In the genomic region with DNA sequence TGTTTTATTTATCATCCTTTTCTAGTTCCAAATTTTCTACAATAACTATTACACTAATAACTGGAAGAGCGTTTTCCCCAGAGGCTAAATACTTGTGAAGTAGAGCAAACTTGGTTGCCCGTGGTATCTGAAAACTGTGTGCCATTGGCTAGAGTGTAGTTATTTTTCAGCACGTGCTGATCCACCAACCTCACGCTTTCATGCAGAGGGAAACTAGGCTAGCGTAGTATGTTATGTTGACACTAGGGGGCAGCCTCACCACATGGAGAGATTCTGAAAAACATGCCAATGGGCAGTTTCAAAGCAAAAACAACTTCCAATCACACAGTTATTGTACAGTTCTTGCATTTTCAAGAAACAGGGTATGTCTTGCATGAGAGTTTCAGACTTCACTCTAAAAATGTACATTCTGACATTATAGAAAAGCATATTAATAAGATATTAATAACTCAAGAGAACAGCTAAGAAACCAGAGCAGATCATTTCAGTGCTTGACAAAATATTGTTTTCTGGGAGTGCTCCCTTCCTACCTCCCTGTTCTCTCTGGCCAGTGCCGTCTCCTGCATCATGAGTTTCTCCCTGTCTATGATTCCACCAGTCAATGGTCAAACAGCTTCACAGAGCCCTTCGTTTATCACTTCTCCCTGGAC, we compare ENCODE assay signal across 8 cellular contexts. TPM values are rescaled to one million over a fixed set of nuclear protein-coding genes. Genes with fewer than 3 reads are reported as not detected.
DNase-seq lines count a peak whose midpoint lies in the region; ATAC-seq, FAIRE-seq and TF ChIP-seq lines count a peak whose summit lies in the region.

No MANE protein-coding gene starts in this region.

- TF ChIP-seq CTCF in endothelial cell of umbilical vein (IDR thresholded peaks at IDR 0.05; ENCODE audit: extremely low read depth in 1 of 2, insufficient read depth in 1 of 2, low read depth in 1 of 2, low read length in 2 of 2), result peak; percentile 77 to 80

- H3K36me3 ChIP-seq in NT2/D1 (ENCODE audit: insufficient read depth, insufficient read length, low read length) (peaks cover 85% of the 10 kb centered on the region), endothelial cell of umbilical vein (ENCODE audit: control insufficient read depth in 2 of 2, extremely low read depth in 1 of 2, insufficient read depth in 2 of 2, low read length in 2 of 2) (no peaks in the 10 kb centered on the region)

- intact Hi-C loops in endothelial cell of umbilical vein (cut with micrococcal nuclease), result loop anchor here (1.0 to 5.0 kb wide), 7 partner anchors 70 to 753 kb away; a partner anchor contains a TSS

- H3K79me2 ChIP-seq in endothelial cell of umbilical vein (ENCODE audit: control insufficient read depth, insufficient read depth, low read length), result no peaks in the 10 kb centered on the region

- no peaks in the 10 kb centered on the region for H3K9me3 ChIP-seq in NT2/D1 (ENCODE audit: insufficient read depth, low read length)
- no peaks in the 10 kb centered on the region for H3K9me3 ChIP-seq in endothelial cell of umbilical vein (replicated peaks; ENCODE audit: control insufficient read depth, insufficient read depth, low read length)

- H3K4me3 ChIP-seq in NT2/D1 (ENCODE audit: insufficient read length, low read depth) (no peak overlapping the region), endothelial cell of umbilical vein (replicated peaks in 1 of 3; ENCODE audit: insufficient read depth in 1 of 3, low read depth in 1 of 3, low read length in 3 of 3) (no peak overlapping the region)

- CTCF ChIA-PET in endothelial cell of umbilical vein (lab: Charles Lee), result interaction anchor here (0.6 to 3.3 kb wide), 21 partner anchors 9 to 756 kb away, joined by 3 to 20 read pairs (median 5); no protein-coding TSS in a partner anchor

- POLR2A ChIA-PET in endothelial cell of umbilical vein (lab: Charles Lee), result no interaction called here

- H3K4me1 ChIP-seq in NT2/D1 (ENCODE audit: insufficient read depth, insufficient read length) (no peaks in the 10 kb centered on the region), endothelial cell of umbilical vein (ENCODE audit: control insufficient read depth, extremely low read depth, insufficient read depth, low read length) (peaks cover 6% of the 10 kb centered on the region)

- ATAC-seq in HG03378 (IDR thresholded peaks at IDR 0.05; ENCODE audit: unreplicated experiment), result peak; percentile 46
- ATAC-seq in GM18498 (IDR thresholded peaks at IDR 0.05; ENCODE audit: unreplicated experiment), result no peak

- no peaks in the 10 kb centered on the region for H3K27me3 ChIP-seq in NT2/D1 (ENCODE audit: insufficient read depth, insufficient read length)
- H3K27me3 ChIP-seq in endothelial cell of umbilical vein (ENCODE audit: control insufficient read depth in 2 of 2, insufficient read depth in 2 of 2, low read length in 2 of 2), result no peaks in the 10 kb centered on the region

- H4K20me1 ChIP-seq in endothelial cell of umbilical vein (replicated peaks; ENCODE audit: control insufficient read depth, extremely low read depth, insufficient read depth, low read length), result no peaks in the 10 kb centered on the region

- peak; percentile 98 for FAIRE-seq in G401.6 (lab: Jason Lieb, UNC)
- FAIRE-seq in endothelial cell of umbilical vein (lab: Jason Lieb, UNC), result peak; percentile 95

- DNase-seq in NT2/D1 (ENCODE audit: low read depth, low spot score), result peak; percentile 63
- DNase-seq in activated CD8-positive, alpha-beta memory T cell treated with anti-CD3 and anti-CD28 coated beads for 24 hours, result peak; percentile 74
- DNase-seq in endothelial cell of umbilical vein (ENCODE audit: low read depth, low spot score), result peak; percentile 83
- DNase-seq in mucosa of gallbladder (ENCODE audit: low spot score), result peak; percentile 82
- peak; percentile 23 for DNase-seq in stimulated activated naive CD4-positive, alpha-beta T cell treated with Interleukin-2 at 50 U/mL for 16 hours (lab: John Stamatoyannopoulos, UW)

- H3K9me1 ChIP-seq in endothelial cell of umbilical vein (replicated peaks; ENCODE audit: control insufficient read depth, extremely low read depth, insufficient read depth, low read length), result no peaks in the 10 kb centered on the region

- H3K9ac ChIP-seq in NT2/D1 (ENCODE audit: insufficient read length, low read depth), result no peak overlapping the region
- H3K9ac ChIP-seq in endothelial cell of umbilical vein (replicated peaks; ENCODE audit: extremely low read depth, insufficient read depth, low read length), result no peak overlapping the region

- H2AFZ ChIP-seq in endothelial cell of umbilical vein (ENCODE audit: low read depth, low read length), result no peak overlapping the region

- dilution Hi-C loops in endothelial cell of umbilical vein (cut with MboI; ENCODE audit: extremely low pct_ligation_motif_present, low sequenced_read_pairs), result no loop called here

- H3K4me2 ChIP-seq in endothelial cell of umbilical vein (ENCODE audit: insufficient read depth, low read length), result no peak overlapping the region

- no peak for TF ChIP-seq POLR2A in endothelial cell of umbilical vein (IDR thresholded peaks at IDR 0.05; ENCODE audit: low read depth, low read length)

- no TSS peak for BruUV-seq in endothelial cell of umbilical vein (replicated peaks; lab: Mats Ljungman, UMichigan)

- no peak overlapping the region for H3K27ac ChIP-seq in endothelial cell of umbilical vein (ENCODE audit: insufficient read depth, low read depth, low read length)

TF ChIP-seq in endothelial cell of umbilical vein, 7 proteins besides CTCF, POLR2A, EP300 and RAD21:
- TF ChIP-seq FOS (IDR thresholded peaks at IDR 0.05; ENCODE audit: borderline replicate concordance, insufficient read depth, low read length) (no peak), EZH2 (IDR thresholded peaks at IDR 0.05; ENCODE audit: borderline replicate concordance, low read depth, low read length, severe bottlenecking) (no peak), GATA2 (IDR thresholded peaks at IDR 0.05; ENCODE audit: insufficient read depth, insufficient read length, low read depth, low read length) (no peak), JUN (IDR thresholded peaks at IDR 0.05; ENCODE audit: borderline replicate concordance, insufficient read depth, insufficient read length, low read depth) (no peak), MYC (IDR thresholded peaks at IDR 0.05; ENCODE audit: low read depth, low read length) (no peak)
- TF ChIP-seq, protein P1, sequence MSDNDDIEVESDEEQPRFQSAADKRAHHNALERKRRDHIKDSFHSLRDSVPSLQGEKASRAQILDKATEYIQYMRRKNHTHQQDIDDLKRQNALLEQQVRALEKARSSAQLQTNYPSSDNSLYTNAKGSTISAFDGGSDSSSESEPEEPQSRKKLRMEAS (IDR thresholded peaks at IDR 0.05; ENCODE audit: insufficient read depth, insufficient read length), result no peak

RNA-seq across cellular contexts. Expression of a gene that starts 39.7 kb away (rescaled TPM):
- total RNA-seq in endothelial cell of umbilical vein, result 0.14 TPM in 1 of 2 replicates, not detected in the other
- polyA plus RNA-seq in endothelial cell of umbilical vein, result 0.13 and 0.18 TPM in 2 replicates
- 0.13 and 0.14 TPM in 2 replicates for polyA plus RNA-seq in endothelial cell of umbilical vein (2011; cell fraction: cytosol; rRNA removed)
- polyA plus RNA-seq in endothelial cell of umbilical vein (2011; cell fraction: nucleus; rRNA removed), result 0.17 and 0.20 TPM in 2 replicates
- polyA plus RNA-seq in endothelial cell of umbilical vein (2012), result 0.11 and 0.20 TPM in 2 replicates
- 0.22 TPM in 1 of 2 replicates, not detected in the other for polyA minus RNA-seq in endothelial cell of umbilical vein
- not detected for polyA minus RNA-seq in endothelial cell of umbilical vein (2011; cell fraction: cytosol; rRNA and poly(A)+ RNA removed)
- polyA minus RNA-seq in endothelial cell of umbilical vein (2011; cell fraction: nucleus; rRNA and poly(A)+ RNA removed), result not detected in 2 replicates
- 0.43 TPM for total RNA-seq in mucosa of gallbladder

Comparison
In these comparisons a context has a peak if more than half of its experiments do, and no peak if none do; other contexts are left out.
1. DNase-seq: peak in every context shown above with its lines; median percentile 83 in endothelial cell of umbilical vein; 82 in mucosa of gallbladder; 74 in activated CD8-positive, alpha-beta memory T cell treated with anti-CD3 and anti-CD28 coated beads for 24 hours; 63 in NT2/D1; 23 in stimulated activated naive CD4-positive, alpha-beta T cell treated with Interleukin-2 at 50 U/mL for 16 hours.